In the genomic region with DNA sequence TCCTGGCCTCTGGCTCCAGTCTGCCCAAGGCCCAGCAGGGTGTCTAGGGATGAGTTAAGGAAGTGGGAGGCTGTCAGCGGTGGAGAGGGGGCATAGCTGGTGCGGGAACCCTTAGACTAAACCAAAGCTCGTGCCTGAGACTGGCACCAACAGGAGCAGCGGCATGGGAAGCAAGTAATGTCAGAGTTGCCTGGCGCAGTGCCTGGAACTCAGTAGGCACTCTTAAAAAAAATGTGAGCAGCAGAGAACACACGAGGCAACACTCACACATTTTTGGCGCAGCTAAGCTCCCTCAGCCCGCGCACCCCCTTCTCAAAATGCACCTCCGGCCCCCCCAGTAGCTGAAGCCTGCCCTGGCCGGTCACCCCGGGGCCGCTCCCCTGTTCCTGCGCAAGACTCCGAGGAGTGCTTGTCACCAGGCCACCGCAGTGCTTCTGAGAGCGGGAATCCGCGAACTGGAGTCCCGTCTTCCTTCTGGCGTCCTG, we compare ENCODE assay signal across 8 cellular contexts. TPM values are rescaled to one million over a fixed set of nuclear protein-coding genes. Genes with fewer than 3 reads are reported as not detected.
DNase-seq lines count a peak whose midpoint lies in the region; ATAC-seq, FAIRE-seq and TF ChIP-seq lines count a peak whose summit lies in the region.

No MANE protein-coding gene starts in this region.

- TF ChIP-seq CTCF in ascending aorta (IDR thresholded peaks at IDR 0.05): no peak

- FAIRE-seq in H54 (lab: Jason Lieb, UNC) (no peak), small intestine (lab: Jason Lieb, UNC) (no peak)

- no peak overlapping the region for H3K9ac ChIP-seq in iPS-18a (ENCODE audit: low read length)

- ATAC-seq in stimulated activated naive CD8-positive, alpha-beta T cell treated with anti-CD3 and anti-CD28 coated beads, Interleukin-15, Interleukin-2, amounts not matched to agents 100 U/mL and 50 U/mL, for 24 hours: no peak

- no peak for TF ChIP-seq POLR2A in H54 (IDR thresholded peaks at IDR 0.05; ENCODE audit: low read depth, low read length)

- peaks cover 0 to 3% of the 10 kb centered on the region in 2 donors for H3K36me3 ChIP-seq in ascending aorta
- no peaks in the 10 kb centered on the region for H3K36me3 ChIP-seq in iPS-18a (ENCODE audit: control insufficient read depth, low read depth, low read length)
- H3K36me3 ChIP-seq in small intestine (ENCODE audit: control insufficient read depth in 2 of 2, insufficient read depth in 2 of 2, low read length in 2 of 2): no peaks in the 10 kb centered on the region

- H3K4me1 ChIP-seq in ascending aorta (no peaks in the 10 kb centered on the region), iPS-18a (ENCODE audit: control insufficient read depth, low read depth, low read length) (no peaks in the 10 kb centered on the region), small intestine (ENCODE audit: control insufficient read depth in 2 of 2, insufficient read depth in 1 of 2, low read depth in 1 of 2, low read length in 1 of 2) (no peaks in the 10 kb centered on the region)

- peak overlapping the region; percentile 73 to 79 for H3K27ac ChIP-seq in ascending aorta
- no peak overlapping the region for H3K27ac ChIP-seq in iPS-18a (ENCODE audit: low read length)
- peak overlapping the region; percentile 35 to 70 for H3K27ac ChIP-seq in small intestine (ENCODE audit: low read depth in 1 of 2, low read length in 1 of 2)

- intact Hi-C loops in ascending aorta (cut with DNase I): loop anchor here (5.0 to 10.0 kb wide), 2 partner anchors 577 to 861 kb away; partner anchors contain the start of genes CETN2, NSDHL and VMA21

- no peaks in the 10 kb centered on the region for H3K27me3 ChIP-seq in ascending aorta
- H3K27me3 ChIP-seq in iPS-18a (ENCODE audit: control insufficient read depth, insufficient read depth, low read length): peaks cover 27% of the 10 kb centered on the region
- no peaks in the 10 kb centered on the region for H3K27me3 ChIP-seq in small intestine (ENCODE audit: control insufficient read depth in 2 of 2, insufficient read depth in 2 of 2, low read length in 2 of 2)

- H3K9me3 ChIP-seq in ascending aorta (no peaks in the 10 kb centered on the region), iPS-18a (ENCODE audit: control insufficient read depth, low read depth, low read length) (peaks cover 8% of the 10 kb centered on the region), small intestine (ENCODE audit: control insufficient read depth, low read depth) (no peaks in the 10 kb centered on the region)

- H3K4me3 ChIP-seq in ascending aorta (peak overlapping the region; percentile 53 to 84), iPS-18a (ENCODE audit: low read length) (peak overlapping the region; percentile 31), small intestine (ENCODE audit: low read depth in 1 of 2, low read length in 2 of 2) (peak overlapping the region; percentile 15 to 62)

- DNase-seq in H54 (ENCODE audit: insufficient read length, low spot score) (peak; percentile 23), ascending aorta (ENCODE audit: low spot score in 2 of 2) (peak in 1 of 2 donors; percentile 67), small intestine (peak; percentile 31), NCI-H1436 (lab: John Stamatoyannopoulos, UW) (no peak), occipital lobe (lab: John Stamatoyannopoulos, UW) (no peak)
- no peak for DNase-seq in central memory CD4-positive, alpha-beta T cell
- DNase-seq in stimulated activated naive CD8-positive, alpha-beta T cell treated with anti-CD3 and anti-CD28 coated beads, Interleukin-15, Interleukin-2, amounts not matched to agents 100 U/mL and 50 U/mL, for 24 hours: no peak

- WGBS in small intestine, 3 donors: 6 to 41% (median 19%) methylated on average over 12 to 21 of the region's 21 CpGs

RNA-seq across cellular contexts. Expression of gene GABRE, which starts 0.6 kb away (rescaled TPM):
- total RNA-seq in ascending aorta (13.5 TPM), occipital lobe (0.94 TPM)
- 10 to 100 TPM in 2 of 3 donors, 1 to 10 TPM in 1; 4.8 to 26.6 (median 21.1) TPM for polyA plus RNA-seq in small intestine

Comparison
In these comparisons a context has a peak if more than half of its experiments do, and no peak if none do; other contexts are left out.
1. DNase-seq: peak in H54 (single experiment) and small intestine (single experiment); none in NCI-H1436 (single experiment), occipital lobe (single experiment), central memory CD4-positive, alpha-beta T cell (single experiment) and stimulated activated naive CD8-positive, alpha-beta T cell treated with anti-CD3 and anti-CD28 coated beads, Interleukin-15, Interleukin-2, amounts not matched to agents 100 U/mL and 50 U/mL, for 24 hours (single experiment).
2. Peak in every context shown above with its lines, with median percentiles within 50 percentile points of each other: H3K4me3 ChIP-seq.